ENCODE assay signal across 8 cellular contexts in the genomic region with DNA sequence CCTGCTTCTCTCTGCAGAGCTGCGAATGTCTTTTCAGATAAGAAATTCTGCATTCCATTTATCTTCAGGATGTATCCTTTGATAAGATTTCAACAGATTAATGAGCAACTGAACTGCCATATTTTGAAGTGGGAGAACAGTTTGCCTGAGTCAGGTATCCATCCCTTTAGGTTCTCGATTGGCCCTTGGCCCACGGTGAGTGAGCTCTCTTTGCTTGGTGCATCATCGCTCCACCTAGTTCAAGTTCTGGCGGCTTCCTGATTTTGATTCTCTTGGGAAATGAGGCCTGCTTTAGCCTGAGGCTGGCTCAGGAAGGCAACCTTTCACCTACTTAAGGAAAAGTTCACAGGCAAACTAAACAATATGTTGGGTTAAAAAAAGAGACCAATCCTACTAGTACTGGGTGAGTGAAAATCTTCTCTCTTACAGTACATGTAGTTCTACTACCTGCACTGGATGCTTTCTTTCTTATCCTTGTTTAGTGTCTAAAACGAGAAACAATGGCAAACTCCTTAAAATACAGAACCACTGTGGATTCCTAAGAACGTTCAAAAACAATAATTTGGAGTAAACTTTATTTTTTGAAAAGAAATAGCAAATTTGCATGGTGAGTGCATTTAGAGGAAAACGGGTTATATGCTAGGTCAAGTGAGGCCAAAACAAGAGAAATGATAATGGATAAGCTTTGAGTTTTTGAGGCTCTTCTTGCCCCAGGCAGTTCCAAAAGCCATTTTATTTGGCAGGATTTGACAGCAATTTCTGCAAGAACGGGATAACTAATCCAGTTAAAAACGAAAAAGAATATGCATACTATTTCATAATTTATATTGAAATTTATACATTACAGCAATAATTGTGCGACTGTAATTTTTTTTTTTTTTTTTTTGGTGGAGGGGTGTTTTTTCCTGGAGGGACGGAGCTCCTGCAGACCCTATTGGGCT. TPM values are rescaled to one million over a fixed set of nuclear protein-coding genes. Genes with fewer than 3 reads are reported as not detected.
A peak's percentile ranks its signal among the peaks of the same experiment; 100 is the strongest.
DNase-seq lines count a peak whose midpoint lies in the region; ATAC-seq and TF ChIP-seq lines count a peak whose summit lies in the region.

No MANE protein-coding gene starts in this region.

- TF ChIP-seq CTCF in choroid plexus epithelial cell (conservative IDR thresholded peaks at IDR 0.05; ENCODE audit: low read depth, low read length): no peak

- DNase-seq in activated CD4-positive, alpha-beta T cell treated with anti-CD3 and anti-CD28 coated beads for 48 hours: peak; percentile 5
- DNase-seq in activated CD4-positive, alpha-beta T cell treated with anti-CD3 and anti-CD28 coated beads, Interleukin-2, amount 50 U/mL, for 1 hour: no peak
- peak; percentile 49 to 52 for DNase-seq in NCI-H526 (lab: John Stamatoyannopoulos, UW)
- peak; percentile 76 for DNase-seq in choroid plexus epithelial cell (ENCODE audit: low read depth)
- DNase-seq in left lobe of liver (ENCODE audit: low spot score): peak; percentile 69
- peak in 14 of 49 donors; percentile 2 to 24 (median 8) for DNase-seq in substantia nigra (lab: John Stamatoyannopoulos, UW)
- no peak for DNase-seq in effector CD4-positive, alpha-beta T cell
- DNase-seq in GDM1 (lab: John Stamatoyannopoulos, UW): no peak

- H3K27ac ChIP-seq in substantia nigra (ENCODE audit: low read depth, low read length, poor library complexity, severe bottlenecking): peak overlapping the region; percentile 91

- peak; percentile 40 for ATAC-seq in left lobe of liver

- peak overlapping the region; percentile 83 for H3K4me3 ChIP-seq in choroid plexus epithelial cell (ENCODE audit: low read depth, low read length)

RNA-seq across cellular contexts. Expression of a gene that starts 0.8 kb away (rescaled TPM):
- total RNA-seq in left lobe of liver: 41.5 TPM

Comparison
In these comparisons a context has a peak if more than half of its experiments do, and no peak if none do; other contexts are left out.
1. DNase-seq: peak in activated CD4-positive, alpha-beta T cell treated with anti-CD3 and anti-CD28 coated beads for 48 hours (single experiment), NCI-H526 (2 of 2), choroid plexus epithelial cell (single experiment) and left lobe of liver (single experiment); none in activated CD4-positive, alpha-beta T cell treated with anti-CD3 and anti-CD28 coated beads, Interleukin-2, amount 50 U/mL, for 1 hour (single experiment), effector CD4-positive, alpha-beta T cell (single experiment) and GDM1 (single experiment).